In the genomic region with DNA sequence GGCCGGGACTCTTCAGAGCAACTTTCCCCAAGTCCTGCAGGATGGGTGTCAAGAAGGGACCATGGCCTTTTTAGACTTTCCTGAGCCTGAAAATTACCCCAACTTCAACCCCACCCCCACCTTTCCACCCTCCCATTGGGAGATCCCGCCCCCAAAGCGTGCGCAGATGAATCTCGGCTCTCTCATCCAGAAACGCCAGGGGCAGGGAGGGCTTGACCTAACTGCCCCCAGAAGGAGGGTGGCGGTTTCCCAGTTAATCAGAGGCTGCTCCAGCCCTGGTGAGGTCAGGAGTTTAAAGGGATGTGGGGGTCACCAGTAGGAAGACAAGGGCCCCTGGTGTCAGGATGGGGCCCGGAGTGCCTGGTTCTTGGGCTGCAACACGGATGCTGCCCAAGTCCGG, we compare ENCODE assay signal across 10 cellular contexts. TPM values are rescaled to one million over a fixed set of nuclear protein-coding genes. Genes with fewer than 3 reads are reported as not detected.
A peak's percentile ranks its signal among the peaks of the same experiment; 100 is the strongest.
DNase-seq lines count a peak whose midpoint lies in the region; ATAC-seq, FAIRE-seq and TF ChIP-seq lines count a peak whose summit lies in the region.
"Had no signal": no experiment of that assay in that cellular context is flagged by ENCODE, and none has a peak within 500 bp of the region (broad histone marks: within the 10 kb centered on the region; RNA-seq: fewer than 3 reads in every experiment).

No MANE protein-coding gene starts in this region.

- no peak overlapping the region for H2AK5ac ChIP-seq in H1 (ENCODE audit: low read depth, low read length)

- H3K4me2 ChIP-seq in HCT116 (ENCODE audit: low read length) (peak overlapping the region; percentile 18; the same call in 1 of the 2 replicates), H1 (ENCODE audit: insufficient read depth in 1 of 2, low read depth in 2 of 2, low read length in 2 of 2) (peak overlapping the region; percentile 61 to 98)

- H3K23me2 ChIP-seq in H1 (ENCODE audit: low read depth, low read length) = peaks cover 8% of the 10 kb centered on the region

- TF ChIP-seq RAD21 in HCT116 (IDR thresholded peaks at IDR 0.05; ENCODE audit: low read depth) = no peak
- no peak for TF ChIP-seq RAD21 in H1 (IDR thresholded peaks at IDR 0.05 in 1 of 2, conservative IDR thresholded peaks at IDR 0.05 in 1 of 2; ENCODE audit: low read depth in 2 of 2, low read length in 2 of 2)

- 53% methylated on average over 6 of the region's 10 CpGs; no CpG with 5 or more reads in 1 of the 2 experiments for WGBS in H1 (ENCODE audit: extremely low coverage in 1 of 2, insufficient coverage in 1 of 2, insufficient read length in 1 of 2, insufficient replicate concordance in 2 of 2, low coverage in 1 of 2, low lambda C conversion rate in 2 of 2, missing lambda C conversion rate in 1 of 2), 2 experiments

- ATAC-seq in HCT116 = no peak
- ATAC-seq in GM18870 (IDR thresholded peaks at IDR 0.05; ENCODE audit: unreplicated experiment) = no peak
- no peak for ATAC-seq in HG03175 (IDR thresholded peaks at IDR 0.05; ENCODE audit: unreplicated experiment)

- H3K4me3 ChIP-seq in BE2C (ENCODE audit: low read depth, low read length) = peak overlapping the region; percentile 46
- no peak overlapping the region for H3K4me3 ChIP-seq in HCT116 (replicated peaks in 1 of 2; ENCODE audit: low read depth in 1 of 2, low read length in 2 of 2)
- peak overlapping the region; percentile 45 to 61 (median 50) for H3K4me3 ChIP-seq in H1 (ENCODE audit: extremely low read depth in 1 of 4, insufficient read depth in 2 of 4, low read depth in 3 of 4, low read length in 4 of 4)
- H3K4me3 ChIP-seq: lung had no signal

- H4K5ac ChIP-seq in H1 (ENCODE audit: insufficient read length, low read depth, low read length) = no peak overlapping the region

- peaks cover 42% of the 10 kb centered on the region for H3K27me3 Mint-ChIP-seq in neural crest cell (ENCODE audit: low read depth)

- H3K79me1 ChIP-seq in H1 (ENCODE audit: low read depth, low read length) = no peaks in the 10 kb centered on the region

- no peak overlapping the region for H2BK15ac ChIP-seq in H1 (ENCODE audit: low read length)

- H3K14ac ChIP-seq in H1 (ENCODE audit: insufficient read length) = no peak overlapping the region

- H3K27me3 ChIP-seq in BE2C (peaks cover 21% of the 10 kb centered on the region), HCT116 (ENCODE audit: insufficient read depth, low read length) (0 out of 2 replicates have a peak, but pooled peaks cover 5% of the 10 kb centered on the region), H1 (replicated peaks in 1 of 4; ENCODE audit: control insufficient read depth in 3 of 4, extremely low read depth in 1 of 4, insufficient read depth in 3 of 4, low read length in 3 of 4) (peaks cover 3 to 35% (median 27%) of the 10 kb centered on the region in 4 experiments)

- H3K9ac ChIP-seq in HCT116 (ENCODE audit: low read length) = no peak overlapping the region
- no peak overlapping the region for H3K9ac ChIP-seq in H1 (replicated peaks in 1 of 4; ENCODE audit: extremely low read depth in 1 of 4, low read depth in 3 of 4, low read length in 3 of 4)

- POLR2A ChIA-PET in HCT116 (lab: Charles Lee) = no interaction called here
- POLR2A ChIA-PET in H1 (lab: Charles Lee; ENCODE audit: partially characterized antibody) = no interaction called here

- TF ChIP-seq CTCF in BE2C (IDR thresholded peaks at IDR 0.05; ENCODE audit: low read depth, low read length) = no peak
- TF ChIP-seq CTCF in HCT116 (IDR thresholded peaks at IDR 0.05 in 2 of 3, conservative IDR thresholded peaks at IDR 0.05 in 1 of 3; ENCODE audit: borderline replicate concordance in 1 of 3, insufficient read depth in 1 of 3, low read depth in 2 of 3, low read length in 2 of 3) = no peak
- no peak for TF ChIP-seq CTCF in H1 (IDR thresholded peaks at IDR 0.05; ENCODE audit: control extremely low read depth in 1 of 3, insufficient read depth in 1 of 3, low read depth in 1 of 3, low read length in 3 of 3)
- no peak for TF ChIP-seq CTCF in neural crest cell (conservative IDR thresholded peaks at IDR 0.05)

- H3K4ac ChIP-seq in H1 (replicated peaks; ENCODE audit: insufficient read length, low read depth, low read length) = no peak overlapping the region

- peak overlapping the region; percentile 17 for H3K4me3 Mint-ChIP-seq in neural crest cell

- peak overlapping the region; percentile 53; the same call in 1 of the 2 replicates for H4K8ac ChIP-seq in H1 (ENCODE audit: extremely low read depth, insufficient read depth, low read length)

- H2AFZ ChIP-seq in HCT116 (ENCODE audit: low read depth, low read length, poor library complexity, severe bottlenecking) (no peak overlapping the region), H1 (ENCODE audit: low read length) (no peak overlapping the region)

- H3K9me3 ChIP-seq in BE2C (no peaks in the 10 kb centered on the region), HCT116 (ENCODE audit: control insufficient read depth in 1 of 2, insufficient read depth in 1 of 2, low read depth in 1 of 2, low read length in 2 of 2) (no peaks in the 10 kb centered on the region), H1 (ENCODE audit: insufficient read depth in 2 of 2, low read depth in 1 of 2, low read length in 1 of 2) (no peaks in the 10 kb centered on the region)

- H3K27ac Mint-ChIP-seq in neural crest cell (ENCODE audit: unreplicated experiment) = peak overlapping the region; percentile 43

- H3K79me2 ChIP-seq in HCT116 (ENCODE audit: insufficient read depth, low read length) (no peaks in the 10 kb centered on the region), H1 (ENCODE audit: control insufficient read depth in 1 of 2, insufficient read depth in 2 of 2, low read length in 2 of 2) (no peaks in the 10 kb centered on the region)

- H3K23ac ChIP-seq in H1 (ENCODE audit: insufficient read length) = no peak overlapping the region

- no peaks in the 10 kb centered on the region for H3K36me3 ChIP-seq in BE2C
- no peaks in the 10 kb centered on the region for H3K36me3 ChIP-seq in HCT116 (ENCODE audit: control insufficient read depth in 1 of 2, insufficient read depth in 2 of 2, low read length in 2 of 2)
- no peaks in the 10 kb centered on the region for H3K36me3 ChIP-seq in H1 (ENCODE audit: control insufficient read depth in 2 of 4, insufficient read depth in 4 of 4, low read length in 3 of 4)

- no peak overlapping the region for H4K91ac ChIP-seq in H1 (replicated peaks; ENCODE audit: insufficient read length, low read length)

- H3K9me3 Mint-ChIP-seq in neural crest cell = no peaks in the 10 kb centered on the region

- H2BK20ac ChIP-seq in H1 (ENCODE audit: low read length) = no peak overlapping the region

- no TSS peak for BruUV-seq in HCT116 (replicated peaks; lab: Mats Ljungman, UMichigan)

- no peak overlapping the region for H3K18ac ChIP-seq in H1 (ENCODE audit: extremely low read depth, low read length)

- no peaks in the 10 kb centered on the region for H3K36me3 Mint-ChIP-seq in neural crest cell (ENCODE audit: low read depth)

- no peak for FAIRE-seq in H1 (lab: Jason Lieb, UNC)

- RAD21 ChIA-PET in HCT116 (lab: Charles Lee; ENCODE audit: low non-redundant PET in 1 of 2, low total read pairs in 2 of 2, uncharacterized antibody in 2 of 2, unreplicated experiment in 2 of 2) = no interaction called here

- peaks cover 14% of the 10 kb centered on the region for H3K4me1 Mint-ChIP-seq in neural crest cell

- intact Hi-C loops in HCT116 (cut with micrococcal nuclease) = no loop called here

- CTCF ChIA-PET in HCT116 (lab: Charles Lee) (no interaction called here), H1 (lab: Charles Lee; ENCODE audit: partially characterized antibody) (interaction anchor here (1.9 to 3.4 kb wide), 2 partner anchors 26 to 29 kb away, joined by 5 to 15 read pairs; no protein-coding TSS in a partner anchor)

- H3K9me2 ChIP-seq in HCT116 (ENCODE audit: insufficient read depth) = no peaks in the 10 kb centered on the region

- H3K4me1 ChIP-seq in BE2C = no peaks in the 10 kb centered on the region
- no peaks in the 10 kb centered on the region for H3K4me1 ChIP-seq in HCT116 (ENCODE audit: control insufficient read depth in 1 of 2, insufficient read depth in 2 of 2, low read length in 2 of 2)
- H3K4me1 ChIP-seq in H1 (replicated peaks in 1 of 4; ENCODE audit: control insufficient read depth in 3 of 4, insufficient read depth in 4 of 4, low read length in 3 of 4) = peaks cover 6 to 14% (median 12%) of the 10 kb centered on the region in 4 experiments; a peak in 6 of 7 replicates

- DNase-seq in BE2C = no peak
- DNase-seq in HCT116 (ENCODE audit: low read depth, low spot score) = no peak
- DNase-seq in H1 (ENCODE audit: low read depth in 1 of 2, low spot score in 2 of 2) = no peak
- no peak for DNase-seq in neural crest cell (ENCODE audit: low read depth, low spot score)
- DNase-seq in NCI-H1436 treated with DMSO at 0.1 percent for 48 hours (lab: John Stamatoyannopoulos, UW) = no peak
- no peak for DNase-seq in effector CD8-positive, alpha-beta T cell (lab: John Stamatoyannopoulos, UW)

- H2BK5ac ChIP-seq in H1 (ENCODE audit: low read depth, low read length) = no peak overlapping the region

- no peak overlapping the region for H2BK12ac ChIP-seq in H1 (ENCODE audit: low read depth, low read length)

- H3K27ac ChIP-seq in HCT116 (ENCODE audit: low read depth, low read length) (no peak overlapping the region), H1 (ENCODE audit: low read depth, low read length) (no peak overlapping the region)

- H3K56ac ChIP-seq in H1 (replicated peaks; ENCODE audit: insufficient read length, low read depth, low read length) = no peak overlapping the region

- H4K20me1 ChIP-seq in HCT116 (ENCODE audit: insufficient read depth) = no peaks in the 10 kb centered on the region
- H4K20me1 ChIP-seq in H1 (replicated peaks in 1 of 2; ENCODE audit: control insufficient read depth in 1 of 2, insufficient read depth in 2 of 2, low read length in 2 of 2) = no peaks in the 10 kb centered on the region

- TF ChIP-seq POLR2A in HCT116 (IDR thresholded peaks at IDR 0.05; ENCODE audit: borderline replicate concordance, extremely low read depth, insufficient read depth, insufficient read length) (no peak), H1 (IDR thresholded peaks at IDR 0.05; ENCODE audit: control extremely low read depth in 1 of 2, low read depth in 2 of 2, low read length in 2 of 2) (no peak)

- H2BK120ac ChIP-seq in H1 (replicated peaks; ENCODE audit: low read depth, low read length) = no peak overlapping the region

- no peak for TF ChIP-seq EP300 in H1 (IDR thresholded peaks at IDR 0.05; ENCODE audit: borderline replicate concordance in 1 of 2, low read depth in 2 of 2, low read length in 2 of 2)

RNA-seq across cellular contexts. Expression of a gene that starts 0.5 kb away (rescaled TPM):
- 0.54 TPM for polyA plus RNA-seq in BE2C (2012; ENCODE audit: insufficient read depth, insufficient read length, low read depth)
- total RNA-seq in HCT116 (2021; ENCODE audit: unreplicated experiment) = 0.15 TPM
- polyA plus RNA-seq in HCT116 (2012) = 0.06 and 0.18 TPM in 2 replicates
- 0.36 and 0.52 TPM in 2 replicates for total RNA-seq in H1 (2021; fragmentation: NEBNext Ultra II Directional; extraction: Animal tissue kit (Norgen Biotek cat#: 25700))
- polyA plus RNA-seq in H1 (2011; rRNA removed) = 0.77 and 1.4 TPM in 2 replicates
- 1.1 TPM for polyA plus RNA-seq in H1 (2011; cell fraction: cytosol; rRNA removed)
- 2.4 TPM for polyA plus RNA-seq in H1 (2011; cell fraction: nucleus; rRNA removed)
- polyA plus RNA-seq in H1 (2012, experiment 1 of 2) = 0.29 to 0.87 TPM (median 0.66 TPM) in 4 replicates
- polyA plus RNA-seq in H1 (2012, experiment 2 of 2) = 0.20 TPM
- 0.18 TPM for polyA plus RNA-seq in H1 (2013, experiment 1 of 2)
- polyA plus RNA-seq in H1 (2013, experiment 2 of 2) = 0.22 TPM
- polyA minus RNA-seq in H1 (2011; rRNA and poly(A)+ RNA removed) = 0.79 and 1.0 TPM in 2 replicates
- polyA minus RNA-seq in H1 (2011; cell fraction: cytosol; rRNA and poly(A)+ RNA removed) = 0.73 TPM
- 1.7 TPM for polyA minus RNA-seq in H1 (2011; cell fraction: nucleus; rRNA and poly(A)+ RNA removed)
- 0.25 and 0.63 TPM in 2 replicates for total RNA-seq in neural crest cell
- total RNA-seq: Daoy had no signal

RNA-seq across cellular contexts. Expression of a gene that starts 35.2 kb away (rescaled TPM):
- 1.0 TPM for polyA plus RNA-seq in BE2C (2012; ENCODE audit: insufficient read depth, insufficient read length, low read depth)
- total RNA-seq in HCT116 (2021; ENCODE audit: unreplicated experiment) (not detected), neural crest cell (12.3 and 12.7 TPM in 2 replicates)
- polyA plus RNA-seq in HCT116 (2012) = 0.05 and 0.07 TPM in 2 replicates
- 7.0 and 7.8 TPM in 2 replicates for total RNA-seq in H1 (2021; fragmentation: NEBNext Ultra II Directional; extraction: Animal tissue kit (Norgen Biotek cat#: 25700))
- polyA plus RNA-seq in H1 (2011; rRNA removed) = 14.8 and 17.0 TPM in 2 replicates
- polyA plus RNA-seq in H1 (2011; cell fraction: cytosol; rRNA removed) = 12.3 TPM
- polyA plus RNA-seq in H1 (2011; cell fraction: nucleus; rRNA removed) = 9.5 TPM
- 4.6 to 11.2 TPM (median 8.7 TPM) in 4 replicates for polyA plus RNA-seq in H1 (2012, experiment 1 of 2)
- 6.9 TPM for polyA plus RNA-seq in H1 (2012, experiment 2 of 2)
- polyA plus RNA-seq in H1 (2013, experiment 1 of 2) = 7.9 TPM
- 8.0 TPM for polyA plus RNA-seq in H1 (2013, experiment 2 of 2)
- 1.8 and 3.4 TPM in 2 replicates for polyA minus RNA-seq in H1 (2011; rRNA and poly(A)+ RNA removed)
- polyA minus RNA-seq in H1 (2011; cell fraction: cytosol; rRNA and poly(A)+ RNA removed) = 8.6 TPM
- 9.2 TPM for polyA minus RNA-seq in H1 (2011; cell fraction: nucleus; rRNA and poly(A)+ RNA removed)
- total RNA-seq: Daoy had no signal
- polyA plus RNA-seq: lung had no signal

RNA-seq across cellular contexts. Expression of a gene that starts 40.8 kb away (rescaled TPM):
- polyA plus RNA-seq in BE2C (2012; ENCODE audit: insufficient read depth, insufficient read length, low read depth) = not detected
- not detected for total RNA-seq in HCT116 (2021; ENCODE audit: unreplicated experiment)
- not detected in 2 replicates for polyA plus RNA-seq in HCT116 (2012)
- total RNA-seq in H1 (2021; fragmentation: NEBNext Ultra II Directional; extraction: Animal tissue kit (Norgen Biotek cat#: 25700)) = not detected in 2 replicates
- polyA plus RNA-seq in H1 (2011; rRNA removed) = 0.05 and 0.11 TPM in 2 replicates
- 0.13 TPM for polyA plus RNA-seq in H1 (2011; cell fraction: cytosol; rRNA removed)
- 0.17 TPM for polyA plus RNA-seq in H1 (2011; cell fraction: nucleus; rRNA removed)
- polyA plus RNA-seq in H1 (2012, experiment 1 of 2) = 0.11 TPM in 1 of 4 replicates, not detected in the others
- not detected for polyA plus RNA-seq in H1 (2012, experiment 2 of 2)
- polyA plus RNA-seq in H1 (2013, experiment 1 of 2) = not detected
- not detected for polyA plus RNA-seq in H1 (2013, experiment 2 of 2)
- 0.20 TPM in 1 of 2 replicates, not detected in the other for polyA minus RNA-seq in H1 (2011; rRNA and poly(A)+ RNA removed)
- polyA minus RNA-seq in H1 (2011; cell fraction: cytosol; rRNA and poly(A)+ RNA removed) = not detected
- not detected for polyA minus RNA-seq in H1 (2011; cell fraction: nucleus; rRNA and poly(A)+ RNA removed)
- total RNA-seq in neural crest cell = 0.23 TPM in 1 of 2 replicates, not detected in the other
- total RNA-seq: Daoy, lung had no signal

RNA-seq across cellular contexts. Expression of a gene that starts 52.5 kb away (rescaled TPM):
- not detected for polyA plus RNA-seq in BE2C (2012; ENCODE audit: insufficient read depth, insufficient read length, low read depth)
- total RNA-seq in HCT116 (2021; ENCODE audit: unreplicated experiment) (not detected), neural crest cell (not detected in 2 replicates)
- polyA plus RNA-seq in HCT116 (2012) = not detected in 2 replicates
- 0.15 TPM in 1 of 2 replicates, not detected in the other for total RNA-seq in H1 (2021; fragmentation: NEBNext Ultra II Directional; extraction: Animal tissue kit (Norgen Biotek cat#: 25700))
- 0.08 and 0.24 TPM in 2 replicates for polyA plus RNA-seq in H1 (2011; rRNA removed)
- polyA plus RNA-seq in H1 (2011; cell fraction: cytosol; rRNA removed) = 0.16 TPM
- 0.40 TPM for polyA plus RNA-seq in H1 (2011; cell fraction: nucleus; rRNA removed)
- polyA plus RNA-seq in H1 (2012, experiment 1 of 2) = 0.35 to 0.52 TPM in 2 of 4 replicates, not detected in the others
- not detected for polyA plus RNA-seq in H1 (2012, experiment 2 of 2)
- polyA plus RNA-seq in H1 (2013, experiment 1 of 2) = 0.10 TPM
- 0.06 TPM for polyA plus RNA-seq in H1 (2013, experiment 2 of 2)
- 0.22 TPM in 1 of 2 replicates, not detected in the other for polyA minus RNA-seq in H1 (2011; rRNA and poly(A)+ RNA removed)
- polyA minus RNA-seq in H1 (2011; cell fraction: cytosol; rRNA and poly(A)+ RNA removed) = not detected
- not detected for polyA minus RNA-seq in H1 (2011; cell fraction: nucleus; rRNA and poly(A)+ RNA removed)
- total RNA-seq: Daoy had no signal

Comparison
In these comparisons a context has a peak if more than half of its experiments do, and no peak if none do; other contexts are left out.
1. H3K4me3 ChIP-seq: peak in BE2C (single experiment) and H1 (4 of 4); none in HCT116 (0 of 2).